ENCODE assay signal across 29 cellular contexts in genomic region chr12:22287056-22287455, GRCh38. TPM values are rescaled to one million over a fixed set of nuclear protein-coding genes. Genes with fewer than 3 reads are reported as not detected.
DNase-seq lines count a peak whose midpoint lies in the region; ATAC-seq lines count a peak whose summit lies in the region.
"Had no signal": no experiment of that assay in that cellular context is flagged by ENCODE, and none has a peak within 500 bp of the region (broad histone marks: within the 10 kb centered on the region; RNA-seq: fewer than 3 reads in every experiment).

No MANE protein-coding gene starts in this region.

- no peak overlapping the region for H3K4me3 ChIP-seq in trophoblast cell (ENCODE audit: low read depth, low read length)
- H3K4me3 ChIP-seq: ascending aorta; BLaER1 treated with 17β-estradiol and CSF1 and Interleukin-3, amounts not matched to agents 10 nM and 100 nM; gastroesophageal sphincter; hepatocyte; lower lobe of right lung; neural progenitor cell; SJCRH30; uterus had no signal

- H4K8ac ChIP-seq in trophoblast cell (ENCODE audit: low read depth, low read length) = no peak overlapping the region

- no peak for ATAC-seq in HG02970 (IDR thresholded peaks at IDR 0.05; ENCODE audit: low FRiP score, unreplicated experiment)
- ATAC-seq: gastroesophageal sphincter, HCT116, lower lobe of right lung, right cardiac atrium had no signal

- no peak overlapping the region for H3K4me2 ChIP-seq in trophoblast cell (ENCODE audit: low read length)
- H3K4me2 ChIP-seq: hepatocyte, neural progenitor cell had no signal

- no peak overlapping the region for H3K23ac ChIP-seq in trophoblast cell (ENCODE audit: low read length)

- no peak overlapping the region for H2AFZ ChIP-seq in trophoblast cell (ENCODE audit: insufficient read depth, low read length, poor library complexity)
- H2AFZ ChIP-seq: hepatocyte had no signal

- no CpG with 5 or more reads among the region's 2 CpGs for WGBS in trophoblast cell (ENCODE audit: extremely low coverage, insufficient coverage, insufficient read length)

- H3K18ac ChIP-seq in trophoblast cell (ENCODE audit: low read length) = no peak overlapping the region

- H3K9me3 ChIP-seq in trophoblast cell (ENCODE audit: insufficient read depth, low read depth, low read length) = no peaks in the 10 kb centered on the region
- H3K9me3 ChIP-seq: ascending aorta; BLaER1 treated with 17β-estradiol and CSF1 and Interleukin-3, amounts not matched to agents 10 nM and 100 nM; gastroesophageal sphincter; lower lobe of right lung; SJCRH30; uterus had no signal

- no peak overlapping the region for H2BK5ac ChIP-seq in trophoblast cell (ENCODE audit: low read depth, low read length, poor library complexity)

- no peaks in the 10 kb centered on the region for H3K36me3 ChIP-seq in trophoblast cell (ENCODE audit: control insufficient read depth in 1 of 2, insufficient read depth in 2 of 2, low read length in 2 of 2)
- H3K36me3 ChIP-seq: ascending aorta; BLaER1 treated with 17β-estradiol and CSF1 and Interleukin-3, amounts not matched to agents 10 nM and 100 nM; gastroesophageal sphincter; lower lobe of right lung; neural progenitor cell; SJCRH30; uterus had no signal

- H4K12ac ChIP-seq in trophoblast cell (ENCODE audit: low read depth, low read length) = no peak overlapping the region

- no peak overlapping the region for H3K4ac ChIP-seq in trophoblast cell (ENCODE audit: low read depth, low read length)

- H3K27me3 ChIP-seq in trophoblast cell (ENCODE audit: insufficient read depth, low read length) = no peaks in the 10 kb centered on the region
- H3K27me3 ChIP-seq: ascending aorta; BLaER1 treated with 17β-estradiol and CSF1 and Interleukin-3, amounts not matched to agents 10 nM and 100 nM; gastroesophageal sphincter; hepatocyte; neural progenitor cell; SJCRH30; uterus had no signal

- no peak overlapping the region for H2BK12ac ChIP-seq in trophoblast cell (ENCODE audit: low read length)

- H3K27ac ChIP-seq in trophoblast cell (ENCODE audit: low read depth, low read length) = no peak overlapping the region
- H3K27ac ChIP-seq: ascending aorta; BLaER1 treated with 17β-estradiol and CSF1 and Interleukin-3, amounts not matched to agents 10 nM and 100 nM; gastroesophageal sphincter; hepatocyte; lower lobe of right lung; neural progenitor cell; SJCRH30; VCaP had no signal

- no peak overlapping the region for H3K9ac ChIP-seq in trophoblast cell (ENCODE audit: low read length)
- H3K9ac ChIP-seq: BLaER1 treated with 17β-estradiol and CSF1 and Interleukin-3, amounts not matched to agents 10 nM and 100 nM; neural progenitor cell had no signal

- no peaks in the 10 kb centered on the region for H3K79me2 ChIP-seq in trophoblast cell (ENCODE audit: control insufficient read depth, insufficient read depth, low read length, poor library complexity)
- H3K79me2 ChIP-seq: hepatocyte had no signal

- H3K14ac ChIP-seq in trophoblast cell (ENCODE audit: low read length) = no peak overlapping the region

- DNase-seq in LHCN-M2 (ENCODE audit: low read depth) (peak; percentile 51), astrocyte of the hippocampus (ENCODE audit: low read depth, low spot score) (peak; percentile 28), kidney tubule cell (ENCODE audit: low spot score) (peak; percentile 26), renal cortical epithelial cell (ENCODE audit: low read depth) (peak; percentile 18), trophoblast cell (no peak), COR-L47 (lab: John Stamatoyannopoulos, UW) (no peak)
- DNase-seq: activated CD4-positive, alpha-beta T cell treated with anti-CD3 and anti-CD28 coated beads for 48 hours; lower lobe of right lung; NCI-H1048; NCI-H1694; NCI-H446 treated with DMSO at 0.1 percent for 48 hours; posterior cingulate gyrus; right cardiac atrium; SJCRH30; stimulated activated naive CD8-positive, alpha-beta T cell treated with anti-CD3 and anti-CD28 coated beads, Interleukin-15, amount 100 ng/mL, for 72 hours; SW 1271; T-helper 9 cell; uterus had no signal

- no peak overlapping the region for H2BK120ac ChIP-seq in trophoblast cell (ENCODE audit: insufficient read depth, low read length, poor library complexity)

- H3K4me1 ChIP-seq in trophoblast cell (ENCODE audit: control insufficient read depth in 1 of 2, insufficient read depth in 2 of 2, low read length in 2 of 2) = peaks cover 0 to 1% of the 10 kb centered on the region in 2 experiments
- H3K4me1 ChIP-seq: lower lobe of right lung had no signal

- H4K91ac ChIP-seq in trophoblast cell (ENCODE audit: low read depth, low read length) = no peak overlapping the region

- H2AK5ac ChIP-seq in trophoblast cell (ENCODE audit: low read length) = no peak overlapping the region

- no peaks in the 10 kb centered on the region for H3K79me1 ChIP-seq in trophoblast cell (ENCODE audit: low read length)

RNA-seq across cellular contexts. Expression of gene ST8SIA1, which starts 47.5 kb away (rescaled TPM):
- total RNA-seq in LHCN-M2 (2014; rRNA removed) (under 0.01 and 0.86 TPM in 2 replicates), renal cortical epithelial cell (0.20 and 0.52 TPM in 2 replicates)
- polyA plus RNA-seq in LHCN-M2 (2012) = 0.45 TPM
- 0.35 and 0.48 TPM in 2 replicates for polyA plus RNA-seq in trophoblast cell (2013)
- total RNA-seq: endothelial cell of umbilical vein, G401, IMR-90 had no signal
- polyA plus RNA-seq: endothelial cell of umbilical vein, IMR-90 had no signal

Comparison
In these comparisons a context has a peak if more than half of its experiments do, and no peak if none do; other contexts are left out.
1. DNase-seq: peak in LHCN-M2 (single experiment), astrocyte of the hippocampus (single experiment), kidney tubule cell (single experiment) and renal cortical epithelial cell (single experiment); none in trophoblast cell (0 of 2) and COR-L47 (single experiment).